ENCODE assay signal across 12 cellular contexts in genomic region chr3:151434151-151434890, GRCh38. TPM values are rescaled to one million over a fixed set of nuclear protein-coding genes. Genes with fewer than 3 reads are reported as not detected.
DNase-seq lines count a peak whose midpoint lies in the region; ATAC-seq and TF ChIP-seq lines count a peak whose summit lies in the region.
"Had no signal": no experiment of that assay in that cellular context is flagged by ENCODE, and none has a peak within 500 bp of the region (broad histone marks: within the 10 kb centered on the region; RNA-seq: fewer than 3 reads in every experiment).

No MANE protein-coding gene starts in this region.

- no peaks in the 10 kb centered on the region for H3K36me3 Mint-ChIP-seq in effector memory CD8-positive, alpha-beta T cell (ENCODE audit: insufficient read depth)
- H3K36me3 Mint-ChIP-seq: activated naive CD8-positive, alpha-beta T cell treated with anti-CD3 and anti-CD28 coated beads, Interleukin-2, amount 10 ng/mL, durations not matched to agents 7 days and 5 days had no signal

- no peaks in the 10 kb centered on the region for H4K20me1 ChIP-seq in osteoblast (ENCODE audit: insufficient read depth, low read length)

- H3K4me1 ChIP-seq in osteoblast (ENCODE audit: insufficient read depth, low read length) = peaks cover 34% of the 10 kb centered on the region

- no peak overlapping the region for H2AFZ ChIP-seq in osteoblast (ENCODE audit: low read length)

- H3K4me3 Mint-ChIP-seq in effector memory CD8-positive, alpha-beta T cell = no peak overlapping the region
- H3K4me3 Mint-ChIP-seq: activated naive CD8-positive, alpha-beta T cell treated with anti-CD3 and anti-CD28 coated beads, Interleukin-2, amount 10 ng/mL, durations not matched to agents 7 days and 5 days had no signal

- H3K4me3 ChIP-seq in epithelial cell of esophagus (ENCODE audit: low read length) (no peak overlapping the region), osteoblast (ENCODE audit: insufficient read depth, low read length) (no peak overlapping the region)
- H3K4me3 ChIP-seq: K562, SJCRH30 had no signal

- H3K27ac Mint-ChIP-seq in effector memory CD8-positive, alpha-beta T cell = no peak overlapping the region
- H3K27ac Mint-ChIP-seq: activated naive CD8-positive, alpha-beta T cell treated with anti-CD3 and anti-CD28 coated beads, Interleukin-2, amount 10 ng/mL, durations not matched to agents 7 days and 5 days had no signal

- ATAC-seq in GM21737 (IDR thresholded peaks at IDR 0.05; ENCODE audit: unreplicated experiment) = no peak
- no peak for ATAC-seq in effector memory CD8-positive, alpha-beta T cell (replicated peaks)
- no peak for ATAC-seq in HG02885 (IDR thresholded peaks at IDR 0.05; ENCODE audit: poor library complexity, unreplicated experiment)
- ATAC-seq: K562 had no signal

- H3K4me1 Mint-ChIP-seq in effector memory CD8-positive, alpha-beta T cell (ENCODE audit: low read depth in 2 of 2) = no peaks in the 10 kb centered on the region
- H3K4me1 Mint-ChIP-seq: activated naive CD8-positive, alpha-beta T cell treated with anti-CD3 and anti-CD28 coated beads, Interleukin-2, amount 10 ng/mL, durations not matched to agents 7 days and 5 days had no signal

- peaks cover 2 to 11% of the 10 kb centered on the region in 2 donors for H3K9me3 Mint-ChIP-seq in effector memory CD8-positive, alpha-beta T cell
- H3K9me3 Mint-ChIP-seq: activated naive CD8-positive, alpha-beta T cell treated with anti-CD3 and anti-CD28 coated beads, Interleukin-2, amount 10 ng/mL, durations not matched to agents 7 days and 5 days had no signal

- DNase-seq in GM03348 (ENCODE audit: low spot score) (peak; percentile 70), NCI-H226 (peak; percentile 81), epithelial cell of esophagus (ENCODE audit: low read depth) (peak; percentile 87), osteoblast (ENCODE audit: insufficient read length, low spot score, missing footprints) (peak; percentile 92), GM13976 (ENCODE audit: low spot score) (no peak)
- DNase-seq in effector memory CD8-positive, alpha-beta T cell = no peak
- DNase-seq: activated naive CD8-positive, alpha-beta T cell treated with anti-CD3 and anti-CD28 coated beads, Interleukin-2, amount 10 ng/mL, durations not matched to agents 7 days and 5 days; SJCRH30; stimulated activated naive CD4-positive, alpha-beta T cell had no signal

- TF ChIP-seq CTCF in epithelial cell of esophagus (IDR thresholded peaks at IDR 0.05; ENCODE audit: insufficient read depth, low read depth, low read length, missing control alignments) = no peak
- no peak for TF ChIP-seq CTCF in osteoblast (IDR thresholded peaks at IDR 0.05; ENCODE audit: extremely low read depth, low read depth, low read length)
- no peak for TF ChIP-seq CTCF in GM13976 (IDR thresholded peaks at IDR 0.05; ENCODE audit: borderline replicate concordance, control extremely low read depth, extremely low read depth, insufficient read depth, missing control alignments)

- in situ Hi-C loops in GM13976 (cut with MboI; ENCODE audit: low sequenced_read_pairs, unreplicated experiment) = loop anchor here (25.0 kb wide), 1 partner anchor 1028 kb away; no protein-coding TSS in a partner anchor

- H3K27me3 Mint-ChIP-seq in effector memory CD8-positive, alpha-beta T cell = peaks cover 24 to 30% of the 10 kb centered on the region in 2 donors
- H3K27me3 Mint-ChIP-seq: activated naive CD8-positive, alpha-beta T cell treated with anti-CD3 and anti-CD28 coated beads, Interleukin-2, amount 10 ng/mL, durations not matched to agents 7 days and 5 days had no signal

- no peaks in the 10 kb centered on the region for H3K79me2 ChIP-seq in osteoblast (ENCODE audit: insufficient read depth, low read length)

- H3K4me2 ChIP-seq in osteoblast (ENCODE audit: insufficient read depth, low read length) = peak overlapping the region; percentile 26

- no peaks in the 10 kb centered on the region for H3K9me3 ChIP-seq in osteoblast (ENCODE audit: low read depth, low read length)
- H3K9me3 ChIP-seq: SJCRH30 had no signal

- H3K36me3 ChIP-seq in osteoblast (ENCODE audit: insufficient read depth, low read length) = no peaks in the 10 kb centered on the region
- H3K36me3 ChIP-seq: SJCRH30 had no signal

- peak overlapping the region; percentile 90 for H3K27ac ChIP-seq in osteoblast (ENCODE audit: low read depth, low read length)
- H3K27ac ChIP-seq: SJCRH30 had no signal

- H3K27me3 ChIP-seq in osteoblast (ENCODE audit: insufficient read depth, low read length) = no peaks in the 10 kb centered on the region
- H3K27me3 ChIP-seq: SJCRH30 had no signal

RNA-seq across cellular contexts. Expression of gene IGSF10, which starts 26.5 kb away (rescaled TPM):
- total RNA-seq in osteoblast = 1.4 and 2.7 TPM in 2 replicates
- total RNA-seq: activated naive CD8-positive, alpha-beta T cell treated with anti-CD3 and anti-CD28 coated beads, Interleukin-2, amount 10 ng/mL, durations not matched to agents 7 days and 5 days; SJCRH30 had no signal

RNA-seq across cellular contexts. Expression of gene P2RY12, which starts 49.8 kb away (rescaled TPM):
- not detected in 2 replicates for total RNA-seq in osteoblast
- total RNA-seq: activated naive CD8-positive, alpha-beta T cell treated with anti-CD3 and anti-CD28 coated beads, Interleukin-2, amount 10 ng/mL, durations not matched to agents 7 days and 5 days; K562; SJCRH30 had no signal

Comparison
In these comparisons a context has a peak if more than half of its experiments do, and no peak if none do; other contexts are left out.
1. DNase-seq: peak in GM03348 (single experiment), NCI-H226 (single experiment), epithelial cell of esophagus (single experiment) and osteoblast (single experiment); none in effector memory CD8-positive, alpha-beta T cell (0 of 3) and GM13976 (single experiment).